1 cellular context compared by ENCODE assay signal in the genomic region with DNA sequence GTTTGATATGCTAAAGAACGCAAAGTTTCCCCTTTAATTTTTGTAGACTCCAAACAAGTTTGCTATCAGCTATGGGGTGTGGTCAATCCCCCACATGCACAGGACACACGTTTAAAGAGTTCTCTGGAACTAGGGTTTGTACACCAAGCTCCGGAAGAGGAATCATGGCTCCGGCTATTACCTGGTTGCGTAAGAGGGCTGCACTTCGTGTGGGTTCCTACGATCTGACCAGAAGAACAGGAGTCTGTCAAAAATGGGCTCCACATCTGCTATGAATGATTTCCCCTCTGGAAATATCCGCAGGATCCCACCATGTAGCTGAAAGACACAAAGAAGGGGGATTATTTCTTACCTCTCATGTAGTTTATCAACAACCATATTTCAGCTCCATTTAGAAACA.
A peak's percentile ranks its signal among the peaks of the same experiment; 100 is the strongest.
TF ChIP-seq lines count a peak whose summit lies in the region.

No MANE protein-coding gene starts in this region.

TF ChIP-seq in K562, 482 proteins besides CTCF, POLR2A, EP300 and RAD21:
- TF ChIP-seq CEBPG (CRISPR knock-in tag; IDR thresholded peaks at IDR 0.05) (no peak), CEBPG (tag; conservative IDR thresholded peaks at IDR 0.05 in 1 of 2, IDR thresholded peaks at IDR 0.05 in 1 of 2) (peak; percentile 45 to 46; a peak in 1 of 4 replicates), ZNF324 (CRISPR knock-in tag; IDR thresholded peaks at IDR 0.05) (no peak), KLF16 (IDR thresholded peaks at IDR 0.05) (no peak), CEBPB (tag; IDR thresholded peaks at IDR 0.05) (peak; percentile 53)
- TF ChIP-seq, protein P1, sequence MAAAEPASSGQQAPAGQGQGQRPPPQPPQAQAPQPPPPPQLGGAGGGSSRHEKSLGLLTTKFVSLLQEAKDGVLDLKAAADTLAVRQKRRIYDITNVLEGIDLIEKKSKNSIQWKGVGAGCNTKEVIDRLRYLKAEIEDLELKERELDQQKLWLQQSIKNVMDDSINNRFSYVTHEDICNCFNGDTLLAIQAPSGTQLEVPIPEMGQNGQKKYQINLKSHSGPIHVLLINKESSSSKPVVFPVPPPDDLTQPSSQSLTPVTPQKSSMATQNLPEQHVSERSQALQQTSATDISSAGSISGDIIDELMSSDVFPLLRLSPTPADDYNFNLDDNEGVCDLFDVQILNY (CRISPR knock-in tag; IDR thresholded peaks at IDR 0.05): no peak
